In the genomic region with DNA sequence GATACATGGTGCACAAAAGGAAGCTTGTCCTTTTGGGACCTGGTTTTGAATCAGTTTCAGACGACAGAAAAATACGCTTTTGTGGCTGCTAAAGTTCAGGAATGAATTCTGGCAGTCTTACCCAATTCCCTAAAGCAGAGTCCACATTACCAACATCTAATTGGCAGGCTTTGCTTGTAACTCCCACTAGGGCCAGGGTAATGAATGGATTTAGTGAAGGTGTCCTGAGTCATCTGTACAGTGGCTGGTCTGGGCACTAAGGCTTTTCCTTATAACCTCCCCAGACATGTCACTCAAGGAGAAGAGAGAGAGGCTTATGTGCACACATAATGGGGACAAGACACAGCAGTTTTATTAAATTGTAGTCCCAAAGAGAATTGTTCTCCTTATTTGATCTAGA, we compare ENCODE assay signal across 19 cellular contexts.
DNase-seq lines count a peak whose midpoint lies in the region; ATAC-seq and TF ChIP-seq lines count a peak whose summit lies in the region.
"Had no signal": no experiment of that assay in that cellular context is flagged by ENCODE, and none has a peak within 500 bp of the region (broad histone marks: within the 10 kb centered on the region; RNA-seq: fewer than 3 reads in every experiment).

No MANE protein-coding gene starts in this region.

- intact Hi-C loops in colonic mucosa (cut with DNase I), result no loop called here

- no peak overlapping the region for H3K9ac ChIP-seq in colonic mucosa (ENCODE audit: low read depth in 2 of 2, low read length in 2 of 2)

- DNase-seq in NCI-H82 (lab: John Stamatoyannopoulos, UW), result peak; percentile 26
- no peak for DNase-seq in NCI-H82 treated with DMSO at 0.1 percent for 48 hours (lab: John Stamatoyannopoulos, UW; ENCODE audit: unreplicated experiment)
- peak; percentile 76 for DNase-seq in astrocyte of the hippocampus (ENCODE audit: low read depth, low spot score)
- no peak for DNase-seq in left lobe of liver (ENCODE audit: low spot score)
- DNase-seq in SKM-1 treated with dmso at 0.1 percent for 144 hours (lab: John Stamatoyannopoulos, UW; ENCODE audit: unreplicated experiment), result no peak
- no peak for DNase-seq in colonic mucosa
- DNase-seq in HT-29 (ENCODE audit: low spot score), result no peak
- DNase-seq: activated CD4-positive, alpha-beta memory T cell treated with anti-CD3 and anti-CD28 coated beads, Interleukin-2, amount 10 ng/mL, durations not matched to agents 7 days and 5 days; activated T-cell treated with anti-CD3 and anti-CD28 coated beads, Interleukin-2, amount 50 U/mL, for 48 hours; body of pancreas; dermis blood vessel endothelial cell; naive thymus-derived CD4-positive, alpha-beta T cell; NCI-H1436; posterior cingulate gyrus; Right ventricle myocardium superior; stimulated activated CD4-positive, alpha-beta T cell treated with anti-CD3 and anti-CD28 coated beads, Interleukin-4, amount 100 ng/mL, for 4 hours had no signal

- no peak overlapping the region for H3K4me3 ChIP-seq in colonic mucosa
- H3K4me3 ChIP-seq: body of pancreas had no signal

- no peak for TF ChIP-seq CTCF in colonic mucosa (IDR thresholded peaks at IDR 0.05)

- no peak overlapping the region for H3K27ac ChIP-seq in colonic mucosa
- H3K27ac ChIP-seq: 22Rv1, body of pancreas had no signal

- H3K27me3 ChIP-seq in colonic mucosa, result no peaks in the 10 kb centered on the region
- H3K27me3 ChIP-seq: body of pancreas had no signal

- H3K4me1 ChIP-seq in colonic mucosa, result no peaks in the 10 kb centered on the region
- H3K4me1 ChIP-seq: body of pancreas had no signal

- ATAC-seq in left lobe of liver (peak; percentile 68), HG03175 (IDR thresholded peaks at IDR 0.05; ENCODE audit: unreplicated experiment) (no peak)
- ATAC-seq: activated naive CD4-positive, alpha-beta T cell treated with anti-CD3 and anti-CD28 coated beads, Interleukin-2, amount 50 U/mL, for 72 hours; body of pancreas; naive thymus-derived CD4-positive, alpha-beta T cell had no signal

- no peaks in the 10 kb centered on the region for H3K9me3 ChIP-seq in colonic mucosa
- H3K9me3 ChIP-seq: body of pancreas had no signal

- no peaks in the 10 kb centered on the region for H3K36me3 ChIP-seq in colonic mucosa

Comparison
In these comparisons a context has a peak if more than half of its experiments do, and no peak if none do; other contexts are left out.
1. DNase-seq: peak in NCI-H82 (single experiment) and astrocyte of the hippocampus (single experiment); none in NCI-H82 treated with DMSO at 0.1 percent for 48 hours (single experiment), left lobe of liver (single experiment), SKM-1 treated with dmso at 0.1 percent for 144 hours (single experiment), colonic mucosa (single experiment) and HT-29 (single experiment).